1 cellular context compared by ENCODE assay signal in genomic region chr16:85649978-85650863, GRCh38.
TF ChIP-seq lines count a peak whose summit lies in the region.

No MANE protein-coding gene starts in this region.

TF ChIP-seq in HEK293, 187 proteins besides CTCF, POLR2A, EP300 and RAD21 (continued from another document):
- no peak for TF ChIP-seq PRDM2 (tag by site-specific recombination; IDR thresholded peaks at IDR 0.05; ENCODE audit: borderline replicate concordance)
- TF ChIP-seq SCRT2 (tag by site-specific recombination; IDR thresholded peaks at IDR 0.05) = no peak
- TF ChIP-seq ZNF138 (tag by site-specific recombination; IDR thresholded peaks at IDR 0.05; ENCODE audit: borderline replicate concordance) = no peak
- 0 out of 2 replicates have a peak, but pooled peaks have one; percentile 14 for TF ChIP-seq ZNF600 (tag by site-specific recombination; IDR thresholded peaks at IDR 0.05)
- peak; percentile 40; the same call in 1 of the 2 replicates for TF ChIP-seq WT1 (tag by site-specific recombination; IDR thresholded peaks at IDR 0.05)
TF ChIP-seq in HEK293: peak in this region for 6.
